ENCODE assay signal across 8 cellular contexts in genomic region chr1:44417351-44418021, GRCh38. TPM values are rescaled to one million over a fixed set of nuclear protein-coding genes. Genes with fewer than 3 reads are reported as not detected.
DNase-seq lines count a peak whose midpoint lies in the region; ATAC-seq and TF ChIP-seq lines count a peak whose summit lies in the region.

No MANE protein-coding gene starts in this region.

- H3K4me2 ChIP-seq in smooth muscle cell, result peak overlapping the region; percentile 87

- TF ChIP-seq CTCF in BE2C (IDR thresholded peaks at IDR 0.05; ENCODE audit: low read depth, low read length), result no peak
- TF ChIP-seq CTCF in smooth muscle cell (IDR thresholded peaks at IDR 0.05; ENCODE audit: borderline replicate concordance, insufficient read depth, poor library complexity, severe bottlenecking), result no peak

- H3K9me3 ChIP-seq in BE2C, result no peaks in the 10 kb centered on the region
- no peaks in the 10 kb centered on the region for H3K9me3 ChIP-seq in HUES64 (ENCODE audit: insufficient read depth, low read depth, low read length)
- no peaks in the 10 kb centered on the region for H3K9me3 ChIP-seq in iPS-20b (ENCODE audit: insufficient read depth, low read depth, low read length)
- no peaks in the 10 kb centered on the region for H3K9me3 ChIP-seq in smooth muscle cell (replicated peaks; ENCODE audit: low read depth)
- no peaks in the 10 kb centered on the region for H3K9me3 ChIP-seq in MG63

- H3K4me1 ChIP-seq in BE2C, result no peaks in the 10 kb centered on the region
- H3K4me1 ChIP-seq in HUES64 (ENCODE audit: insufficient read depth, low read length), result peaks cover 37% of the 10 kb centered on the region
- peaks cover 22% of the 10 kb centered on the region for H3K4me1 ChIP-seq in iPS-20b (ENCODE audit: insufficient read depth, low read length)
- peaks cover 30% of the 10 kb centered on the region for H3K4me1 ChIP-seq in smooth muscle cell (ENCODE audit: low read depth)

- H3K27ac ChIP-seq in HUES64 (ENCODE audit: low read depth, low read length) (peak overlapping the region; percentile 68; the same call in 1 of the 2 replicates), angular gyrus (ENCODE audit: low read depth, low read length) (peak overlapping the region; percentile 87), iPS-20b (ENCODE audit: low read length) (no peak overlapping the region), smooth muscle cell (ENCODE audit: low read depth) (no peak overlapping the region)

- no peaks in the 10 kb centered on the region for H3K36me3 ChIP-seq in BE2C
- peaks cover 3% of the 10 kb centered on the region for H3K36me3 ChIP-seq in HUES64 (ENCODE audit: insufficient read depth, low read length)
- H3K36me3 ChIP-seq in iPS-20b (ENCODE audit: insufficient read depth, low read depth, low read length), result peaks cover 15% of the 10 kb centered on the region; the same call in 1 of the 2 replicates
- no peaks in the 10 kb centered on the region for H3K36me3 ChIP-seq in smooth muscle cell (ENCODE audit: low read depth)
- H3K36me3 ChIP-seq in MG63, result no peaks in the 10 kb centered on the region

- H2AFZ ChIP-seq in smooth muscle cell (ENCODE audit: low read depth), result no peak overlapping the region

- WGBS in HUES64, result under 1% methylated on average over 65 of the region's 65 CpGs
- 4% methylated on average over 41 of the region's 65 CpGs for WGBS in smooth muscle cell (ENCODE audit: low lambda C conversion rate)

- H3K27me3 ChIP-seq in BE2C (peaks cover 89% of the 10 kb centered on the region), HUES64 (ENCODE audit: insufficient read depth, low read length) (peaks cover 94% of the 10 kb centered on the region), iPS-20b (ENCODE audit: insufficient read depth, low read length) (peaks cover 96% of the 10 kb centered on the region), smooth muscle cell (ENCODE audit: low read depth) (peaks cover 89% of the 10 kb centered on the region), MG63 (no peaks in the 10 kb centered on the region)

- no peaks in the 10 kb centered on the region for H4K20me1 ChIP-seq in smooth muscle cell (ENCODE audit: low read depth)

- DNase-seq in BE2C (peak; percentile 28), smooth muscle cell (lab: John Stamatoyannopoulos, UW; ENCODE audit: unreplicated experiment) (no peak), MG63 (no peak), LoVo (ENCODE audit: low spot score) (no peak)

- no peaks in the 10 kb centered on the region for H3K79me2 ChIP-seq in smooth muscle cell (ENCODE audit: low read depth)

- ATAC-seq in GM18519 (IDR thresholded peaks at IDR 0.05; ENCODE audit: low FRiP score, unreplicated experiment), result no peak

- H3K9ac ChIP-seq in HUES64 (ENCODE audit: low read depth, low read length) (peak overlapping the region; percentile 53; the same call in 1 of the 2 replicates), iPS-20b (ENCODE audit: low read depth, low read length) (peak overlapping the region; percentile 79; the same call in 1 of the 2 replicates), smooth muscle cell (ENCODE audit: low read depth) (no peak overlapping the region)

- no peaks in the 10 kb centered on the region for H3F3A ChIP-seq in smooth muscle cell (ENCODE audit: low read depth)

- no peak overlapping the region for H3K4me3 ChIP-seq in BE2C (ENCODE audit: low read depth, low read length)
- peak overlapping the region; percentile 52 for H3K4me3 ChIP-seq in HUES64 (ENCODE audit: low read length)
- H3K4me3 ChIP-seq in iPS-20b (ENCODE audit: low read length), result peak overlapping the region; percentile 68
- H3K4me3 ChIP-seq in smooth muscle cell, result peak overlapping the region; percentile 41
- no peak overlapping the region for H3K4me3 ChIP-seq in MG63

RNA-seq across cellular contexts. Expression of gene RNF220, which starts 12.4 kb away (rescaled TPM):
- polyA plus RNA-seq in BE2C (2012; ENCODE audit: insufficient read depth, insufficient read length, low read depth), result 105 TPM
- polyA plus RNA-seq in HUES64 (2013, experiment 1 of 2), result 71.6 TPM
- 85.0 TPM for polyA plus RNA-seq in HUES64 (2013, experiment 2 of 2)
- total RNA-seq in smooth muscle cell, result 37.8 and 65.8 TPM in 2 replicates
- polyA plus RNA-seq in smooth muscle cell, result 71.1 and 82.4 TPM in 2 replicates
- total RNA-seq in MG63 (2014; rRNA removed; shearing (Covaris generic); ENCODE audit: low replicate concordance), result 40.7 and 62.5 TPM in 2 replicates

Comparison
In these comparisons a context has a peak if more than half of its experiments do, and no peak if none do; other contexts are left out.
1. H3K4me3 ChIP-seq: peak in HUES64 (single experiment), iPS-20b (single experiment) and smooth muscle cell (single experiment); none in BE2C (single experiment) and MG63 (single experiment).
2. H3K27ac ChIP-seq: peak in HUES64 (single experiment) and angular gyrus (single experiment); none in iPS-20b (single experiment) and smooth muscle cell (single experiment).